ENCODE assay signal across 17 cellular contexts in genomic region chr2:232623768-232624553, GRCh38. TPM values are rescaled to one million over a fixed set of nuclear protein-coding genes. Genes with fewer than 3 reads are reported as not detected.
DNase-seq lines count a peak whose midpoint lies in the region; ATAC-seq and TF ChIP-seq lines count a peak whose summit lies in the region.
"Had no signal": no experiment of that assay in that cellular context is flagged by ENCODE, and none has a peak within 500 bp of the region (broad histone marks: within the 10 kb centered on the region; RNA-seq: fewer than 3 reads in every experiment).

No MANE protein-coding gene starts in this region.

- no peak overlapping the region for H2AK5ac ChIP-seq in neuronal stem cell (ENCODE audit: low read depth, low read length)

- intact Hi-C loops in CD14-positive monocyte (cut with micrococcal nuclease) = no loop called here

- H3K23ac ChIP-seq in neuronal stem cell (ENCODE audit: low read depth, low read length, poor library complexity) = no peak overlapping the region

- H4K8ac ChIP-seq in neuronal stem cell (ENCODE audit: low read depth, low read length) = no peak overlapping the region

- H2AFZ ChIP-seq in neuronal stem cell (ENCODE audit: low read length) = no peak overlapping the region

- H3K79me1 ChIP-seq in neuronal stem cell (ENCODE audit: low read depth, low read length) = no peaks in the 10 kb centered on the region

- H2BK15ac ChIP-seq in neuronal stem cell (ENCODE audit: low read length) = no peak overlapping the region

- H3K18ac ChIP-seq in neuronal stem cell (ENCODE audit: low read length) = peak overlapping the region; percentile 71

- peaks cover 22 to 47% of the 10 kb centered on the region in 2 donors for H3K27me3 Mint-ChIP-seq in effector memory CD8-positive, alpha-beta T cell
- peaks cover 16 to 33% (median 17%) of the 10 kb centered on the region in 3 donors for H3K27me3 Mint-ChIP-seq in CD14-positive monocyte (ENCODE audit: low read depth in 3 of 3)

- H3K9ac ChIP-seq in neuronal stem cell (ENCODE audit: low read depth, low read length, poor library complexity) = no peak overlapping the region

- H3K9me3 ChIP-seq in RWPE2 (ENCODE audit: severe bottlenecking) (no peaks in the 10 kb centered on the region), neuronal stem cell (replicated peaks in 1 of 2; ENCODE audit: control insufficient read depth in 2 of 2, insufficient read depth in 1 of 2, low read depth in 1 of 2, low read length in 2 of 2) (no peaks in the 10 kb centered on the region)
- H3K9me3 ChIP-seq: left ventricle myocardium inferior, thyroid gland had no signal

- H3K4me3 Mint-ChIP-seq in effector memory CD8-positive, alpha-beta T cell = no peak overlapping the region
- H3K4me3 Mint-ChIP-seq in CD14-positive monocyte = no peak overlapping the region
- H3K4me3 Mint-ChIP-seq: CD4-positive, alpha-beta memory T cell; nephron progenitor cell had no signal

- H2BK120ac ChIP-seq in neuronal stem cell (ENCODE audit: low read depth, low read length) = no peak overlapping the region

- WGBS in neuronal stem cell (ENCODE audit: extremely low coverage in 2 of 2, insufficient read length in 2 of 2, insufficient replicate concordance in 1 of 2), 2 donors = no CpG with 5 or more reads among the region's 8 CpGs

- H2BK12ac ChIP-seq in neuronal stem cell (ENCODE audit: low read length) = no peak overlapping the region

- no peaks in the 10 kb centered on the region for H3K4me1 Mint-ChIP-seq in effector memory CD8-positive, alpha-beta T cell (ENCODE audit: low read depth in 2 of 2)
- H3K4me1 Mint-ChIP-seq in CD14-positive monocyte = no peaks in the 10 kb centered on the region

- peaks cover 11% of the 10 kb centered on the region for H3K4me1 ChIP-seq in RWPE2 (ENCODE audit: insufficient read depth, poor library complexity, severe bottlenecking)
- peaks cover 6 to 8% of the 10 kb centered on the region in 2 donors for H3K4me1 ChIP-seq in neuronal stem cell (ENCODE audit: control insufficient read depth in 2 of 2, insufficient read depth in 1 of 2, low read depth in 1 of 2, low read length in 2 of 2)
- H3K4me1 ChIP-seq: thyroid gland had no signal

- H3K4me2 ChIP-seq in neuronal stem cell (ENCODE audit: insufficient read depth, low read length, poor library complexity, severe bottlenecking) = no peak overlapping the region

- in situ Hi-C loops in GM13977 (cut with MboI; ENCODE audit: low pct_unique_long_range_greater_than_20kb, low sequenced_read_pairs, unreplicated experiment) = no loop called here

- DNase-seq in GM13977 (ENCODE audit: low spot score) (peak; percentile 5), NCI-H1694 treated with DMSO at 0.1 percent for 48 hours (lab: John Stamatoyannopoulos, UW) (peak; percentile 26), RWPE2 (ENCODE audit: low spot score) (no peak), neuronal stem cell (ENCODE audit: low spot score) (no peak), CD14-positive monocyte (ENCODE audit: low spot score) (no peak), NCI-H526 (lab: John Stamatoyannopoulos, UW) (no peak)
- DNase-seq in effector memory CD8-positive, alpha-beta T cell = no peak
- DNase-seq: activated CD8-positive, alpha-beta memory T cell treated with anti-CD3 and anti-CD28 coated beads for 24 hours; activated naive CD4-positive, alpha-beta T cell treated with anti-CD3 and anti-CD28 coated beads, Interleukin-2, amount 50 U/mL, for 16 hours; CD4-positive, alpha-beta memory T cell; DND-41; glutamatergic neuron; Karpas-422; left ventricle myocardium inferior; NCI-H2227 treated with DMSO at 0.1 percent for 48 hours; nephron progenitor cell; thyroid gland had no signal

- H2BK5ac ChIP-seq in neuronal stem cell (ENCODE audit: low read length) = no peak overlapping the region

- H3K36me3 Mint-ChIP-seq in effector memory CD8-positive, alpha-beta T cell (ENCODE audit: insufficient read depth) = no peaks in the 10 kb centered on the region
- H3K36me3 Mint-ChIP-seq in CD14-positive monocyte = no peaks in the 10 kb centered on the region
- H3K36me3 Mint-ChIP-seq: CD4-positive, alpha-beta memory T cell had no signal

- no peak overlapping the region for H3K4me3 ChIP-seq in RWPE2 (ENCODE audit: severe bottlenecking)
- no peak overlapping the region for H3K4me3 ChIP-seq in neuronal stem cell (ENCODE audit: low read length in 2 of 2)
- H3K4me3 ChIP-seq: left ventricle myocardium inferior, thyroid gland had no signal

- H3K27ac ChIP-seq in RWPE2 (ENCODE audit: poor library complexity, severe bottlenecking) (no peak overlapping the region), neuronal stem cell (replicated peaks; ENCODE audit: low read length) (no peak overlapping the region)
- H3K27ac ChIP-seq: left ventricle myocardium inferior, thyroid gland had no signal

- no peak overlapping the region for H3K14ac ChIP-seq in neuronal stem cell (ENCODE audit: low read length)

- peak; percentile 7; the same call in 2 of the 3 replicates for ATAC-seq in RWPE2 (ENCODE audit: low read depth)
- no peak for ATAC-seq in effector memory CD8-positive, alpha-beta T cell (replicated peaks)

- H3K9me3 Mint-ChIP-seq in effector memory CD8-positive, alpha-beta T cell = no peaks in the 10 kb centered on the region
- H3K9me3 Mint-ChIP-seq in CD14-positive monocyte = no peaks in the 10 kb centered on the region
- H3K9me3 Mint-ChIP-seq: CD4-positive, alpha-beta memory T cell; nephron progenitor cell had no signal

- no peaks in the 10 kb centered on the region for H3K27me3 ChIP-seq in RWPE2 (ENCODE audit: insufficient read depth, poor library complexity, severe bottlenecking)
- peaks cover 0 to 22% (median 0%) of the 10 kb centered on the region in 3 experiments for H3K27me3 ChIP-seq in neuronal stem cell (ENCODE audit: control insufficient read depth in 3 of 3, insufficient read depth in 3 of 3, low read depth in 1 of 3, low read length in 3 of 3)
- H3K27me3 ChIP-seq: thyroid gland had no signal

- no peak overlapping the region for H3K4ac ChIP-seq in neuronal stem cell (ENCODE audit: low read length)

- no peak overlapping the region for H3K27ac Mint-ChIP-seq in effector memory CD8-positive, alpha-beta T cell
- H3K27ac Mint-ChIP-seq in CD14-positive monocyte = no peak overlapping the region
- H3K27ac Mint-ChIP-seq: CD4-positive, alpha-beta memory T cell; nephron progenitor cell had no signal

- H4K91ac ChIP-seq in neuronal stem cell (ENCODE audit: low read depth, low read length, poor library complexity) = no peak overlapping the region

- TF ChIP-seq CTCF in GM13977 (IDR thresholded peaks at IDR 0.05; ENCODE audit: extremely low read depth, insufficient read depth, missing control alignments) (no peak), RWPE2 (IDR thresholded peaks at IDR 0.05; ENCODE audit: poor library complexity, severe bottlenecking) (no peak), CD14-positive monocyte (IDR thresholded peaks at IDR 0.05) (no peak)

- H3K36me3 ChIP-seq in RWPE2 (ENCODE audit: low read depth) (no peaks in the 10 kb centered on the region), neuronal stem cell (replicated peaks in 1 of 2; ENCODE audit: control insufficient read depth in 2 of 2, insufficient read depth in 2 of 2, low read length in 2 of 2) (no peaks in the 10 kb centered on the region)
- H3K36me3 ChIP-seq: left ventricle myocardium inferior, thyroid gland had no signal

RNA-seq across cellular contexts. Expression of gene EFHD1, which starts 9.4 kb away (rescaled TPM):
- 29.6 TPM for polyA plus RNA-seq in neuronal stem cell (2013, experiment 1 of 2)
- 28.2 TPM for polyA plus RNA-seq in neuronal stem cell (2013, experiment 2 of 2)
- polyA plus RNA-seq in CD14-positive monocyte = not detected

Comparison
In these comparisons a context has a peak if more than half of its experiments do, and no peak if none do; other contexts are left out.
1. DNase-seq: peak in GM13977 (single experiment) and NCI-H1694 treated with DMSO at 0.1 percent for 48 hours (single experiment); none in RWPE2 (single experiment), neuronal stem cell (single experiment), effector memory CD8-positive, alpha-beta T cell (0 of 3), CD14-positive monocyte (single experiment) and NCI-H526 (0 of 2).